In the genomic region with DNA sequence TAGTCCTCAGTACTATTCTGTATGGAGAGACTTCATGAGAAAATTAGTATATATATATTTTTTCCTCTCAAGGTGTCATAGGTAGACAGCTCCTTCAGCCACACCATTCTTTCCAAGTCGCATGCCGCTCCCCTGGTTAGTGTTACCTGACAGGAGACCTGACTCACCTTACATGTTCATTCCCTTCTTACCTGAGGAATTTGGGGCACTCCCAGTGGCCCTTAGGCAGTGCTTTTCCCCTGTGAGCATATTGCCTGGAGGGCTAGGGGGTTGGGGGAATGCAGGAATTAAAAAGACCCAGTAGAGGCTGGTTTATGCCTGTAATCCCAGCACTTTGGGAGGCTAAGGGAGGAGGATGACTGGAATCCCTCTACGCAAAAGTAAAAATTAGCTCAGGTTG, we compare ENCODE assay signal across 12 cellular contexts. TPM values are rescaled to one million over a fixed set of nuclear protein-coding genes. Genes with fewer than 3 reads are reported as not detected.
"Had no signal": no experiment of that assay in that cellular context is flagged by ENCODE, and none has a peak within 500 bp of the region (broad histone marks: within the 10 kb centered on the region; RNA-seq: fewer than 3 reads in every experiment).

No MANE protein-coding gene starts in this region.

- H3K27ac ChIP-seq: parathyroid adenoma, skin epidermis, vagina had no signal

- H3K36me3 ChIP-seq: vagina had no signal

- DNase-seq: activated B cell treated with CpG ODN at 0.5 μM for 24 hours; activated CD4-positive, alpha-beta T cell treated with anti-CD3 and anti-CD28 coated beads, Interleukin-2, amount 50 U/mL, for 1 hour; activated effector memory CD4-positive, alpha-beta T cell treated with Interleukin-2 at 50 U/mL for 16 hours; activated T-cell treated with anti-CD3 and anti-CD28 coated beads for 4 hours; amygdala; dermis blood vessel endothelial cell; gastrocnemius medialis; heart right ventricle; T-helper 17 cell had no signal

- H3K27me3 ChIP-seq: gastrocnemius medialis, heart right ventricle, vagina had no signal

- ATAC-seq: gastrocnemius medialis, heart right ventricle, T-helper 17 cell had no signal

- H3K9ac ChIP-seq: parathyroid adenoma had no signal

- H3K9me3 ChIP-seq: gastrocnemius medialis, heart right ventricle, vagina had no signal

- H2AFZ ChIP-seq: parathyroid adenoma had no signal

- H3K4me3 ChIP-seq: gastrocnemius medialis, heart right ventricle, skin epidermis, vagina had no signal

RNA-seq across cellular contexts. Expression of a gene that starts 20.7 kb away (rescaled TPM):
- total RNA-seq: dermis blood vessel endothelial cell had no signal
